In the genomic region with DNA sequence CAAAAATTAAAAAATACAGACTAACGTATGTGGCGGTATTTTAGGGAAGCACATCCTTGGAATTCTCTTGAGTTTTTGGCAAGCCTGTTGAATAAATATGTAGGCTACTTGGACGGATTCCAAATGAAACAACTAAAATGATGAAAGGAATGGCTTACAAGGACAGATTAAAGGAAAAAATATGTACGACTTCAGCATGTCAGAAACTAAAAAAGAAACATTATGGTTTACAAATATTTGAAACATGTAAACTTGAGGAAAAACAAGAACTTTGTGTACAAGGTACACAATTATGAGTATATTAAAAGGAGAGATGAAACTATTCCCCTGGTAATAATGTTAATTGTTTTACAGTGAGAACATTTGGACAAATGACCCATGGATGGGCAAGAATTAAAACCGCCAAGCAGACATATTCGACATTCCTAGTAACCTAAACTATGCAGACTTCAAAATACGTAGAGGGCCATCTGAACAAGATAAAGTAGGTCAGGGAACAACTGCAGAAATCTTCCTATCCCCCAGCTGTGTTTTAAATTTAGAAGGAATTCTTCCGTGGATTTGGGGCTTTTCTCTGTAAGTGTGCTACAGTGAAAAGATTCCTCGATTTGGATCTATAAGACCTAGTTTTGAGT, we compare ENCODE assay signal across 1 cellular context.
TF ChIP-seq lines count a peak whose summit lies in the region.

No MANE protein-coding gene starts in this region.

TF ChIP-seq in HepG2, 621 proteins besides CTCF, POLR2A, EP300 and RAD21:
- TF ChIP-seq, protein P1, sequence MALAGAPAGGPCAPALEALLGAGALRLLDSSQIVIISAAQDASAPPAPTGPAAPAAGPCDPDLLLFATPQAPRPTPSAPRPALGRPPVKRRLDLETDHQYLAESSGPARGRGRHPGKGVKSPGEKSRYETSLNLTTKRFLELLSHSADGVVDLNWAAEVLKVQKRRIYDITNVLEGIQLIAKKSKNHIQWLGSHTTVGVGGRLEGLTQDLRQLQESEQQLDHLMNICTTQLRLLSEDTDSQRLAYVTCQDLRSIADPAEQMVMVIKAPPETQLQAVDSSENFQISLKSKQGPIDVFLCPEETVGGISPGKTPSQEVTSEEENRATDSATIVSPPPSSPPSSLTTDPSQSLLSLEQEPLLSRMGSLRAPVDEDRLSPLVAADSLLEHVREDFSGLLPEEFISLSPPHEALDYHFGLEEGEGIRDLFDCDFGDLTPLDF (CRISPR knock-in tag; IDR thresholded peaks at IDR 0.05), result no peak
- TF ChIP-seq MIER3 (CRISPR knock-in tag; IDR thresholded peaks at IDR 0.05; ENCODE audit: borderline replicate concordance) (no peak), RNF2 (conservative IDR thresholded peaks at IDR 0.05; ENCODE audit: low read depth) (no peak), MATR3 (CRISPR knock-in tag; IDR thresholded peaks at IDR 0.05) (no peak), ZNF550 (CRISPR knock-in tag; IDR thresholded peaks at IDR 0.05; ENCODE audit: borderline replicate concordance) (no peak), FOXA3 (CRISPR knock-in tag; IDR thresholded peaks at IDR 0.05) (no peak), ZFAT (CRISPR knock-in tag; conservative IDR thresholded peaks at IDR 0.05) (no peak), ELF4 (CRISPR knock-in tag; IDR thresholded peaks at IDR 0.05; ENCODE audit: borderline replicate concordance) (no peak), REL (CRISPR knock-in tag; conservative IDR thresholded peaks at IDR 0.05) (no peak), ZBTB3 (CRISPR knock-in tag; IDR thresholded peaks at IDR 0.05; ENCODE audit: borderline replicate concordance, low read depth) (no peak), ZNF557 (CRISPR knock-in tag; IDR thresholded peaks at IDR 0.05) (no peak)
- TF ChIP-seq, protein P2, sequence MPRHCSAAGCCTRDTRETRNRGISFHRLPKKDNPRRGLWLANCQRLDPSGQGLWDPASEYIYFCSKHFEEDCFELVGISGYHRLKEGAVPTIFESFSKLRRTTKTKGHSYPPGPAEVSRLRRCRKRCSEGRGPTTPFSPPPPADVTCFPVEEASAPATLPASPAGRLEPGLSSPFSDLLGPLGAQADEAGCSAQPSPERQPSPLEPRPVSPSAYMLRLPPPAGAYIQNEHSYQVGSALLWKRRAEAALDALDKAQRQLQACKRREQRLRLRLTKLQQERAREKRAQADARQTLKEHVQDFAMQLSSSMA (CRISPR knock-in tag; IDR thresholded peaks at IDR 0.05), result no peak
- TF ChIP-seq, protein P3, sequence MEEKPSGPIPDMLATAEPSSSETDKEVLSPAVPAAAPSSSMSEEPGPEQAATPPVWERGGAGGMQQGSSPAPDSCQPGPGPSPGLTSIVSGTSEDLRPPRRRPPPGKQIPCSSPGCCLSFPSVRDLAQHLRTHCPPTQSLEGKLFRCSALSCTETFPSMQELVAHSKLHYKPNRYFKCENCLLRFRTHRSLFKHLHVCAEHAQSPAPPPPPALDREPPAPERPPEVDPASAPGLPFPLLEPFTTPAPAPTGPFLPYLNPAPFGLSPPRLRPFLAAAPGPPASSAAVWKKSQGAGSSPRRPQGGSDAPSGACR (CRISPR knock-in tag; IDR thresholded peaks at IDR 0.05), result no peak
